Comparison of ENCODE assay signal across 1 cellular context in genomic region chr11:83608571-83608970, GRCh38.
TF ChIP-seq lines count a peak whose summit lies in the region.

No MANE protein-coding gene starts in this region.

TF ChIP-seq in SK-N-SH, 30 proteins besides CTCF, POLR2A, EP300 and RAD21 (continued from another document):
- TF ChIP-seq NFIC (IDR thresholded peaks at IDR 0.05; ENCODE audit: borderline replicate concordance) (no peak), SIN3A (IDR thresholded peaks at IDR 0.05; ENCODE audit: borderline replicate concordance, low read depth, low read length) (no peak), IRF3 (IDR thresholded peaks at IDR 0.05; ENCODE audit: low read depth, low read length) (no peak)
